Comparison of ENCODE assay signal across 20 cellular contexts in the genomic region with DNA sequence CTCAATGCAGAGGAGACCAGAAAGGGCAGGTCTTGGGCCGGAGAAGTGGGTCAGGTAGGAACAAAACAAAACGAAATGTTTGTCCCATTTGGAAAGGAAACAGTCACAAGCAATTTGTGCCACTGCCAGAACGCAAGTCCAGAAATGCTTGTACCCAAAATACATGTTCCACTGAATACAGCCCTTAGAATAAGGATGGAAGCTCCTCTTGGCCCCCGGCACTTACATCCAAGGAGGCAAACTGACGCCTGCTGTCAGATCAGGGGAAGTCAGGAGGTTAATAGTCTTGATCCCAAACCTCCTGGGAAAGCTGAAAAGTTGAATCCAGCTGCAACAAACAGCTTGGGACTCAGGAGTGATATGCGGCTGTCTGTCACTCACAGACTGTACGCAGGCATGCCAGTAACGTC.
DNase-seq lines count a peak whose midpoint lies in the region; ATAC-seq, FAIRE-seq and TF ChIP-seq lines count a peak whose summit lies in the region.
"Had no signal": no experiment of that assay in that cellular context is flagged by ENCODE, and none has a peak within 500 bp of the region (broad histone marks: within the 10 kb centered on the region; RNA-seq: fewer than 3 reads in every experiment).

No MANE protein-coding gene starts in this region.

- no peak for FAIRE-seq in H1 (lab: Jason Lieb, UNC)

- H3K9ac ChIP-seq in H1 (replicated peaks in 1 of 4; ENCODE audit: extremely low read depth in 1 of 4, low read depth in 3 of 4, low read length in 3 of 4) (no peak overlapping the region), neural cell (ENCODE audit: low read length) (peak overlapping the region; percentile 38)

- no peak overlapping the region for H3K56ac ChIP-seq in H1 (replicated peaks; ENCODE audit: insufficient read length, low read depth, low read length)

- H3K23me2 ChIP-seq in H1 (ENCODE audit: low read depth, low read length) = 0 out of 2 replicates have a peak, but pooled peaks cover 2% of the 10 kb centered on the region

- H3K79me2 ChIP-seq in H1 (ENCODE audit: control insufficient read depth in 1 of 2, insufficient read depth in 2 of 2, low read length in 2 of 2) (no peaks in the 10 kb centered on the region), neural cell (replicated peaks; ENCODE audit: insufficient read depth, low read length) (no peaks in the 10 kb centered on the region)

- no peaks in the 10 kb centered on the region for H3K27me3 ChIP-seq in H1 (replicated peaks in 1 of 4; ENCODE audit: control insufficient read depth in 3 of 4, extremely low read depth in 1 of 4, insufficient read depth in 3 of 4, low read length in 3 of 4)
- no peaks in the 10 kb centered on the region for H3K27me3 ChIP-seq in neural cell (ENCODE audit: insufficient read depth, low read depth, low read length)
- H3K27me3 ChIP-seq in vagina = no peaks in the 10 kb centered on the region

- H4K91ac ChIP-seq in H1 (replicated peaks; ENCODE audit: insufficient read length, low read length) = no peak overlapping the region

- no peak overlapping the region for H3K23ac ChIP-seq in H1 (ENCODE audit: insufficient read length)

- peak in 1 of 2 experiments; percentile 2; a peak in 1 of 4 replicates for TF ChIP-seq RAD21 in H1 (IDR thresholded peaks at IDR 0.05 in 1 of 2, conservative IDR thresholded peaks at IDR 0.05 in 1 of 2; ENCODE audit: low read depth in 2 of 2, low read length in 2 of 2)
- no peak for TF ChIP-seq RAD21 in neural cell (conservative IDR thresholded peaks at IDR 0.05)

- no peak overlapping the region for H3K27ac ChIP-seq in H1 (ENCODE audit: low read depth, low read length)
- peak overlapping the region; percentile 74 for H3K27ac ChIP-seq in neural cell (ENCODE audit: low read length)
- no peak overlapping the region for H3K27ac ChIP-seq in vagina
- H3K27ac ChIP-seq: 22Rv1 had no signal

- DNase-seq in NCI-H2227 (lab: John Stamatoyannopoulos, UW; ENCODE audit: unreplicated experiment) = peak; percentile 4
- DNase-seq in NCI-H2227 treated with DMSO at 0.1 percent for 48 hours (lab: John Stamatoyannopoulos, UW) = no peak
- DNase-seq in H1 (ENCODE audit: low read depth in 1 of 2, low spot score in 2 of 2) = no peak
- peak; percentile 47 to 49 for DNase-seq in vagina (ENCODE audit: extremely low spot score in 2 of 2)
- no peak for DNase-seq in DMS53 (lab: John Stamatoyannopoulos, UW)
- no peak for DNase-seq in foreskin fibroblast
- DNase-seq: CD8-positive, alpha-beta T cell; GF-D8; HCEC 1CT; Kasumi-1; NCI-H1694; NCI-H226; NCI-H510A treated with DMSO at 0.1 percent for 48 hours; NCI-H748 treated with DMSO at 0.1 percent for 48 hours; SIG-M5 had no signal

- H3K4me3 ChIP-seq in H1 (ENCODE audit: extremely low read depth in 1 of 4, insufficient read depth in 2 of 4, low read depth in 3 of 4, low read length in 4 of 4) (no peak overlapping the region), neural cell (ENCODE audit: low read length) (peak overlapping the region; percentile 54), vagina (no peak overlapping the region), foreskin fibroblast (ENCODE audit: low read depth in 1 of 2, low read length in 2 of 2) (no peak overlapping the region)

- H3K36me3 ChIP-seq in H1 (ENCODE audit: control insufficient read depth in 2 of 4, insufficient read depth in 4 of 4, low read length in 3 of 4) (no peaks in the 10 kb centered on the region), neural cell (ENCODE audit: insufficient read depth, low read length) (no peaks in the 10 kb centered on the region), vagina (no peaks in the 10 kb centered on the region)

- H2AFZ ChIP-seq in H1 (ENCODE audit: low read length) (no peak overlapping the region), neural cell (ENCODE audit: low read depth, low read length) (no peak overlapping the region)

- H3K4me2 ChIP-seq in H1 (ENCODE audit: insufficient read depth in 1 of 2, low read depth in 2 of 2, low read length in 2 of 2) (no peak overlapping the region), neural cell (ENCODE audit: low read length) (peak overlapping the region; percentile 52)

- no peak for TF ChIP-seq CTCF in H1 (IDR thresholded peaks at IDR 0.05; ENCODE audit: control extremely low read depth in 1 of 3, insufficient read depth in 1 of 3, low read depth in 1 of 3, low read length in 3 of 3)
- peak; percentile 31 for TF ChIP-seq CTCF in neural cell (IDR thresholded peaks at IDR 0.05; ENCODE audit: poor library complexity, severe bottlenecking)
- no peak for TF ChIP-seq CTCF in vagina (IDR thresholded peaks at IDR 0.05)
- TF ChIP-seq CTCF in foreskin fibroblast (IDR thresholded peaks at IDR 0.05; ENCODE audit: low read depth, low read length) = no peak

- H4K8ac ChIP-seq in H1 (ENCODE audit: extremely low read depth, insufficient read depth, low read length) = no peak overlapping the region

- TF ChIP-seq POLR2A in H1 (IDR thresholded peaks at IDR 0.05; ENCODE audit: control extremely low read depth in 1 of 2, low read depth in 2 of 2, low read length in 2 of 2) (no peak), vagina (IDR thresholded peaks at IDR 0.05) (no peak)

- 94% methylated on average over 8 of the region's 8 CpGs; no CpG with 5 or more reads in 1 of the 2 experiments for WGBS in H1 (ENCODE audit: extremely low coverage in 1 of 2, insufficient coverage in 1 of 2, insufficient read length in 1 of 2, insufficient replicate concordance in 2 of 2, low coverage in 1 of 2, low lambda C conversion rate in 2 of 2, missing lambda C conversion rate in 1 of 2), 2 experiments

- no peaks in the 10 kb centered on the region for H3K79me1 ChIP-seq in H1 (ENCODE audit: low read depth, low read length)

- CTCF ChIA-PET in H1 (lab: Charles Lee; ENCODE audit: partially characterized antibody) = interaction anchor here (0.8 to 1.1 kb wide), 3 partner anchors 97 to 316 kb away, joined by 3 read pairs; no protein-coding TSS in a partner anchor

- no peak overlapping the region for H2BK120ac ChIP-seq in H1 (replicated peaks; ENCODE audit: low read depth, low read length)

- H3F3A ChIP-seq in neural cell (ENCODE audit: insufficient read depth, low read length, poor library complexity, severe bottlenecking) = no peaks in the 10 kb centered on the region

- no peak for TF ChIP-seq EP300 in H1 (IDR thresholded peaks at IDR 0.05; ENCODE audit: borderline replicate concordance in 1 of 2, low read depth in 2 of 2, low read length in 2 of 2)
- peak; percentile 87 for TF ChIP-seq EP300 in neural cell (conservative IDR thresholded peaks at IDR 0.05; ENCODE audit: poor library complexity, severe bottlenecking)

- no peaks in the 10 kb centered on the region for H3K9me2 ChIP-seq in neural cell (ENCODE audit: insufficient read depth, low read length)

- no peaks in the 10 kb centered on the region for H3K9me3 ChIP-seq in H1 (ENCODE audit: insufficient read depth in 2 of 2, low read depth in 1 of 2, low read length in 1 of 2)
- no peaks in the 10 kb centered on the region for H3K9me3 ChIP-seq in neural cell (ENCODE audit: low read length)
- no peaks in the 10 kb centered on the region for H3K9me3 ChIP-seq in vagina

- H2BK15ac ChIP-seq in H1 (ENCODE audit: low read length) = 0 out of 2 replicates have a peak overlapping the region, but pooled peaks have one; percentile 34

- no peak overlapping the region for H2BK5ac ChIP-seq in H1 (ENCODE audit: low read depth, low read length)

- H3K4ac ChIP-seq in H1 (replicated peaks; ENCODE audit: insufficient read length, low read depth, low read length) = no peak overlapping the region

- H3K4me1 ChIP-seq in H1 (replicated peaks in 1 of 4; ENCODE audit: control insufficient read depth in 3 of 4, insufficient read depth in 4 of 4, low read length in 3 of 4) (no peaks in the 10 kb centered on the region; a peak in 3 of 7 replicates), vagina (no peaks in the 10 kb centered on the region)

- POLR2A ChIA-PET in H1 (lab: Charles Lee; ENCODE audit: partially characterized antibody) = interaction anchor here (0.9 kb wide), 1 partner anchor 10 kb away, joined by 3 read pairs; no protein-coding TSS in a partner anchor

- no peak overlapping the region for H3K14ac ChIP-seq in H1 (ENCODE audit: insufficient read length)

- H2AK5ac ChIP-seq in H1 (ENCODE audit: low read depth, low read length) = no peak overlapping the region

- no peak overlapping the region for H2BK12ac ChIP-seq in H1 (ENCODE audit: low read depth, low read length)

- H2BK20ac ChIP-seq in H1 (ENCODE audit: low read length) = no peak overlapping the region

- intact Hi-C loops in vagina (cut with DNase I) = no loop called here

- H3K18ac ChIP-seq in H1 (ENCODE audit: extremely low read depth, low read length) = no peak overlapping the region

- no peaks in the 10 kb centered on the region for H4K20me1 ChIP-seq in H1 (replicated peaks in 1 of 2; ENCODE audit: control insufficient read depth in 1 of 2, insufficient read depth in 2 of 2, low read length in 2 of 2)
- no peaks in the 10 kb centered on the region for H4K20me1 ChIP-seq in neural cell (ENCODE audit: insufficient read depth)

- ATAC-seq in GM21619 (IDR thresholded peaks at IDR 0.05; ENCODE audit: unreplicated experiment) = no peak
- ATAC-seq: CD8-positive, alpha-beta T cell; Panc1; SK-N-SH treated with all-trans-retinoic acid at 6 μM for 48 hours had no signal

- no peak overlapping the region for H4K5ac ChIP-seq in H1 (ENCODE audit: insufficient read length, low read depth, low read length)

TF ChIP-seq in H1, 55 proteins besides CTCF, POLR2A, EP300 and RAD21 (continues in another document):
- TF ChIP-seq PHF8 (conservative IDR thresholded peaks at IDR 0.05; ENCODE audit: low read depth, low read length) = no peak
- TF ChIP-seq FOSL1 (IDR thresholded peaks at IDR 0.05; ENCODE audit: insufficient read depth, low read depth, low read length) = no peak
- no peak for TF ChIP-seq KDM1A (IDR thresholded peaks at IDR 0.05; ENCODE audit: borderline replicate concordance, low read length)
- no peak for TF ChIP-seq KDM5A (IDR thresholded peaks at IDR 0.05; ENCODE audit: low read length)
- TF ChIP-seq EGR1 (IDR thresholded peaks at IDR 0.05; ENCODE audit: borderline replicate concordance, low read depth, low read length) = no peak
- no peak for TF ChIP-seq BRCA1 (IDR thresholded peaks at IDR 0.05; ENCODE audit: low read depth, low read length)

TF ChIP-seq in neural cell, 6 proteins besides CTCF, POLR2A, EP300 and RAD21 (continues in another document):
- no peak for TF ChIP-seq TAF1 (IDR thresholded peaks at IDR 0.05; ENCODE audit: low read depth)
- TF ChIP-seq POLR2AphosphoS5 (IDR thresholded peaks at IDR 0.05) = peak; percentile 80

Comparison
In these comparisons a context has a peak if more than half of its experiments do, and no peak if none do; other contexts are left out.
1. DNase-seq: peak in NCI-H2227 (single experiment) and vagina (2 of 2); none in NCI-H2227 treated with DMSO at 0.1 percent for 48 hours (single experiment), H1 (0 of 2), DMS53 (single experiment) and foreskin fibroblast (0 of 2).